In the genomic region with DNA sequence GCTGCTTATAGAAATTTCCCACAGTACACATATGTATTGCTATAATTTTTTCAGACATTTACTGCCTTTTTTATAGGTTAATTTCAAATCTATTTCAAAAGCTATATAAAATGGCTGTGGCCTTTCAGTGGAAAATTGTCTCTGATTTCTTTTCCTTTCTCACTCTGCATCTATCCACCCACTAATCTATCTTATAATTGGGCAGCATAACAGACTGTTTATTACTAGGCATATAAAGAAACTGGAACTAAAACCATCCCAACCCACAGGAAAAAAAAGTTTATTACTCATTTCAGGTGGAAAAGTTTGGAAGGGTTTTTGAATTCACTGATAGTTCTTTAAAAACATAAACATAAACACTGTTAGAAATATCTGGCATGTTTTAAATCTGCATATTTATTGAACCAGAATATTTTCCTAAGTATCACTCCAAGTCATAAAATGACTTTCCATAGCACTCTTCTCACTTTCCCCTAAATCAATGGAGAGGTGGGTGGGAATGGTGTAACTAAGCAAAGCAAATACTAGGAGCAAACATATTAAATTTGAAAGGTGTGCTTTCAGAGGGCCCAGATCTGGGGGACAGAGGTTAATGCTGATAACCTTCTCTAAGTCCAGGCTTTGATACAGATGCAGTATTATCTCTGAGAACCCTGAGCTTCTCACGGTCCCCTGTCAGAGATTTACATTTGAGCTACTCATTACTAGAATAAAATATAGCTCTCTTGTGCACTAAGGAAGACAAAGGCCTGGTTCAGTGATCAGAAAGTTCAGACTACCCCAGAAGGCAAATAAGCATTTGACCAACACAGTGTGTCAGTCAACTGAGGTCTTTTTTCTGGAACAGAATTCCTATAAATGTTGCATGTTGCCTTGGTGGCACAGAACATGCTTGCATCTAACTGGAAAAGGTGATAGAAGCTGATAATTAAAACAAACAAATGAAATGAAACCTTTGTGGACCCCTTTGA, we compare ENCODE assay signal across 18 cellular contexts.
"Had no signal": no experiment of that assay in that cellular context is flagged by ENCODE, and none has a peak within 500 bp of the region (broad histone marks: within the 10 kb centered on the region; RNA-seq: fewer than 3 reads in every experiment).

No MANE protein-coding gene starts in this region.

- H3K4me1 Mint-ChIP-seq: activated naive CD4-positive, alpha-beta T cell treated with anti-CD3 and anti-CD28 coated beads, Interleukin-2, amount 50 U/mL, for 24 hours had no signal

- H3K36me3 Mint-ChIP-seq: activated naive CD4-positive, alpha-beta T cell treated with anti-CD3 and anti-CD28 coated beads, Interleukin-2, amount 50 U/mL, for 24 hours; naive thymus-derived CD8-positive, alpha-beta T cell had no signal

- H3K27me3 Mint-ChIP-seq: activated naive CD4-positive, alpha-beta T cell treated with anti-CD3 and anti-CD28 coated beads, Interleukin-2, amount 50 U/mL, for 24 hours; brain; stimulated activated naive CD8-positive, alpha-beta T cell treated with anti-CD3 and anti-CD28 coated beads, Interleukin-15, Interleukin-2, amounts not matched to agents 100 ng/mL and 50 ng/mL, for 24 hours had no signal

- H3K9me3 Mint-ChIP-seq: activated naive CD4-positive, alpha-beta T cell treated with anti-CD3 and anti-CD28 coated beads, Interleukin-2, amount 50 U/mL, for 24 hours; activated T-helper 1 cell treated with anti-CD3 and anti-CD28 coated beads, Interleukin-12 subunit alpha, Interleukin-12 subunit beta, Interleukin-2, Interleukin-4 antibody, amounts not matched to agents 30 ng/mL and 10 ng/mL and 1 ng/mL, durations not matched to agents 14 hours and 24 hours and 36 hours; naive thymus-derived CD8-positive, alpha-beta T cell; stimulated activated naive CD8-positive, alpha-beta T cell treated with anti-CD3 and anti-CD28 coated beads, Interleukin-15, Interleukin-2, amounts not matched to agents 100 ng/mL and 50 ng/mL, for 24 hours had no signal

- H3K4me3 Mint-ChIP-seq: activated CD8-positive, alpha-beta T cell treated with anti-CD3 and anti-CD28 coated beads, Interleukin-2, amount 10 ng/mL, durations not matched to agents 7 days and 5 days; activated naive CD4-positive, alpha-beta T cell treated with anti-CD3 and anti-CD28 coated beads, Interleukin-2, amount 50 U/mL, for 24 hours; activated T-helper 1 cell treated with anti-CD3 and anti-CD28 coated beads, Interleukin-12 subunit alpha, Interleukin-12 subunit beta, Interleukin-2, Interleukin-4 antibody, amounts not matched to agents 30 ng/mL and 10 ng/mL and 1 ng/mL, durations not matched to agents 14 hours and 24 hours and 36 hours; brain; naive thymus-derived CD8-positive, alpha-beta T cell; stimulated activated naive CD8-positive, alpha-beta T cell treated with anti-CD3 and anti-CD28 coated beads, Interleukin-15, Interleukin-2, amounts not matched to agents 100 ng/mL and 50 ng/mL, for 24 hours had no signal

- H3K27ac Mint-ChIP-seq: activated CD8-positive, alpha-beta T cell treated with anti-CD3 and anti-CD28 coated beads, Interleukin-2, amount 10 ng/mL, durations not matched to agents 7 days and 5 days; activated naive CD4-positive, alpha-beta T cell treated with anti-CD3 and anti-CD28 coated beads, Interleukin-2, amount 50 U/mL, for 24 hours; activated T-helper 1 cell treated with anti-CD3 and anti-CD28 coated beads, Interleukin-12 subunit alpha, Interleukin-12 subunit beta, Interleukin-2, Interleukin-4 antibody, amounts not matched to agents 30 ng/mL and 10 ng/mL and 1 ng/mL, durations not matched to agents 14 hours and 24 hours and 36 hours; brain; naive thymus-derived CD8-positive, alpha-beta T cell; stimulated activated naive CD8-positive, alpha-beta T cell treated with anti-CD3 and anti-CD28 coated beads, Interleukin-15, Interleukin-2, amounts not matched to agents 100 ng/mL and 50 ng/mL, for 24 hours had no signal

- DNase-seq: activated CD4-positive, alpha-beta T cell treated with anti-CD3 and anti-CD28 coated beads for 1 hour; activated CD4-positive, alpha-beta T cell treated with anti-CD3 and anti-CD28 coated beads, Interleukin-2, amount 50 U/mL, for 1 hour; activated CD8-positive, alpha-beta T cell treated with anti-CD3 and anti-CD28 coated beads, Interleukin-2, amount 10 ng/mL, durations not matched to agents 7 days and 5 days; activated gamma-delta T cell treated with Interleukin-2 at 50 U/mL for 16 hours; aorta; central memory CD4-positive, alpha-beta T cell; foreskin keratinocyte; kidney; left lung; naive thymus-derived CD8-positive, alpha-beta T cell; psoas muscle; T-helper 9 cell; transverse colon; uterus had no signal
